8 cellular contexts compared by ENCODE assay signal in genomic region chrX:65034292-65034640, GRCh38. TPM values are rescaled to one million over a fixed set of nuclear protein-coding genes. Genes with fewer than 3 reads are reported as not detected.
DNase-seq lines count a peak whose midpoint lies in the region; ATAC-seq, FAIRE-seq and TF ChIP-seq lines count a peak whose summit lies in the region.

No MANE protein-coding gene starts in this region.

- DNase-seq in iPS DF 6.9 (ENCODE audit: low read depth, low spot score): no peak
- no peak for DNase-seq in small intestine
- no peak for DNase-seq in SKM-1 (lab: John Stamatoyannopoulos, UW; ENCODE audit: unreplicated experiment)
- DNase-seq in DMS53 treated with DMSO at 0.1 percent for 48 hours (lab: John Stamatoyannopoulos, UW; ENCODE audit: unreplicated experiment): no peak
- no peak for DNase-seq in ureter (ENCODE audit: low spot score)

- H3K4me3 ChIP-seq in iPS DF 6.9 (ENCODE audit: low read length) (peak overlapping the region; percentile 15; the same call in 1 of the 2 replicates), small intestine (ENCODE audit: low read depth in 1 of 2, low read length in 2 of 2) (peak overlapping the region; percentile 12 to 68)

- H3K4me1 ChIP-seq in iPS DF 6.9 (ENCODE audit: control insufficient read depth, insufficient read depth, low read length) (no peaks in the 10 kb centered on the region), small intestine (ENCODE audit: control insufficient read depth in 2 of 2, insufficient read depth in 1 of 2, low read depth in 1 of 2, low read length in 1 of 2) (no peaks in the 10 kb centered on the region)

- peak overlapping the region; percentile 61 for H3K27ac ChIP-seq in VCaP
- no peak overlapping the region for H3K27ac ChIP-seq in iPS DF 6.9 (ENCODE audit: low read length)
- peak overlapping the region in 1 of 2 donors; percentile 73 for H3K27ac ChIP-seq in small intestine (ENCODE audit: low read depth in 1 of 2, low read length in 1 of 2)

- no peak for FAIRE-seq in small intestine (lab: Jason Lieb, UNC)

- ATAC-seq in GM19035 (IDR thresholded peaks at IDR 0.05; ENCODE audit: unreplicated experiment) (peak; percentile 2), HG02798 (IDR thresholded peaks at IDR 0.05; ENCODE audit: poor library complexity, unreplicated experiment) (no peak)

- TF ChIP-seq CTCF in VCaP (conservative IDR thresholded peaks at IDR 0.05): no peak

- no peaks in the 10 kb centered on the region for H3K27me3 ChIP-seq in iPS DF 6.9 (ENCODE audit: control insufficient read depth, insufficient read depth, low read length)
- no peaks in the 10 kb centered on the region for H3K27me3 ChIP-seq in small intestine (ENCODE audit: control insufficient read depth in 2 of 2, insufficient read depth in 2 of 2, low read length in 2 of 2)

- WGBS in iPS DF 6.9 (ENCODE audit: insufficient coverage, insufficient read length): no CpG with 5 or more reads among the region's 11 CpGs
- WGBS in small intestine, 3 donors: 4 to 25% (median 19%) methylated on average over 7 to 11 of the region's 11 CpGs

- H3K9me3 ChIP-seq in iPS DF 6.9 (ENCODE audit: control insufficient read depth, insufficient read depth, low read length) (no peaks in the 10 kb centered on the region), small intestine (ENCODE audit: control insufficient read depth, low read depth) (no peaks in the 10 kb centered on the region)

- H3K36me3 ChIP-seq in iPS DF 6.9 (ENCODE audit: control insufficient read depth, insufficient read depth, low read length): no peaks in the 10 kb centered on the region
- no peaks in the 10 kb centered on the region for H3K36me3 ChIP-seq in small intestine (ENCODE audit: control insufficient read depth in 2 of 2, insufficient read depth in 2 of 2, low read length in 2 of 2)

RNA-seq across cellular contexts. Expression of gene ZC3H12B, which starts 0.4 kb away (rescaled TPM):
- polyA plus RNA-seq in small intestine: under 1 TPM in 2 of 3 donors, not detected in 1; 0.27 to 0.45 TPM
- 4.9 TPM for total RNA-seq in ureter

RNA-seq across cellular contexts. Expression of gene ZC4H2, which starts 58.0 kb away (rescaled TPM):
- 10 to 100 TPM in 1 of 3 donors, 1 to 10 TPM in 2; 6.5 to 11.6 (median 6.9) TPM for polyA plus RNA-seq in small intestine
- total RNA-seq in ureter: 11.3 TPM
